1 cellular context compared by ENCODE assay signal in the genomic region with DNA sequence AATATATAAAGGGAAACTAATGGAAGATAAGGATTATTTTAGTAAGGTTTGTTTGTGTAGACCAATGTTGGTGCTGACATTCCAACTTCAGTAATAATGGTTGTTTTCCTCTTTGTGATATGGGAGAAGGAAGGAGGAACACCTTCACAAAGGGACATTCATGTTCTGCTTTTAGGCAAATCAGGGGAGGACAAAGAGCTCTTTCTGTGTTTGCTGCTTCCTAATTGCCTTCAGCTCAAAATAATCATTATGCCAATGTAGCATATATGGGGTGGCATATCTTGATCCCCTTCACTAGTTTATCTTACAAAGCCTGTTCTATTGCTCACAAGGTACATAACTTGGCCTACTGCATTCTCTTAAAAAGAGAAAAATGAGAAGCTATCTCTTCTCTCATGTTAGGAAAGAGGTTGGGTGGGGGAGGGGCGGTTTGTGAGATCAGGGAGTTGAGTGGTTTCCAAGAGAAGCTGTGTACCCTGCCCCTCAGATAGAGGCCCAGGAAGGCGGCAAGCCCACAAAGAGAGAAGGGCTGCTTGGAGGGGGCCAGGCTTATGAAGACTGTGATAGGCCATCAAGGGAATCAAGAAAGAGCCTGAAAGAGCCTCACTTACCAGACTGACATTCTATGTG.
TF ChIP-seq lines count a peak whose summit lies in the region.

No MANE protein-coding gene starts in this region.

TF ChIP-seq in SK-N-SH treated with all-trans-retinoic acid at 6 μM for 48 hours, 23 proteins besides CTCF, POLR2A, EP300 and RAD21 (continued from another document):
- TF ChIP-seq, protein P1, sequence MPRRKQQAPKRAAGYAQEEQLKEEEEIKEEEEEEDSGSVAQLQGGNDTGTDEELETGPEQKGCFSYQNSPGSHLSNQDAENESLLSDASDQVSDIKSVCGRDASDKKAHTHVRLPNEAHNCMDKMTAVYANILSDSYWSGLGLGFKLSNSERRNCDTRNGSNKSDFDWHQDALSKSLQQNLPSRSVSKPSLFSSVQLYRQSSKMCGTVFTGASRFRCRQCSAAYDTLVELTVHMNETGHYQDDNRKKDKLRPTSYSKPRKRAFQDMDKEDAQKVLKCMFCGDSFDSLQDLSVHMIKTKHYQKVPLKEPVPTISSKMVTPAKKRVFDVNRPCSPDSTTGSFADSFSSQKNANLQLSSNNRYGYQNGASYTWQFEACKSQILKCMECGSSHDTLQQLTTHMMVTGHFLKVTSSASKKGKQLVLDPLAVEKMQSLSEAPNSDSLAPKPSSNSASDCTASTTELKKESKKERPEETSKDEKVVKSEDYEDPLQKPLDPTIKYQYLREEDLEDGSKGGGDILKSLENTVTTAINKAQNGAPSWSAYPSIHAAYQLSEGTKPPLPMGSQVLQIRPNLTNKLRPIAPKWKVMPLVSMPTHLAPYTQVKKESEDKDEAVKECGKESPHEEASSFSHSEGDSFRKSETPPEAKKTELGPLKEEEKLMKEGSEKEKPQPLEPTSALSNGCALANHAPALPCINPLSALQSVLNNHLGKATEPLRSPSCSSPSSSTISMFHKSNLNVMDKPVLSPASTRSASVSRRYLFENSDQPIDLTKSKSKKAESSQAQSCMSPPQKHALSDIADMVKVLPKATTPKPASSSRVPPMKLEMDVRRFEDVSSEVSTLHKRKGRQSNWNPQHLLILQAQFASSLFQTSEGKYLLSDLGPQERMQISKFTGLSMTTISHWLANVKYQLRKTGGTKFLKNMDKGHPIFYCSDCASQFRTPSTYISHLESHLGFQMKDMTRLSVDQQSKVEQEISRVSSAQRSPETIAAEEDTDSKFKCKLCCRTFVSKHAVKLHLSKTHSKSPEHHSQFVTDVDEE (CRISPR knock-in tag; IDR thresholded peaks at IDR 0.05): no peak
- no peak for TF ChIP-seq ZNF565 (CRISPR knock-in tag; conservative IDR thresholded peaks at IDR 0.05; ENCODE audit: low read depth)
- TF ChIP-seq ISL1 (CRISPR knock-in tag; IDR thresholded peaks at IDR 0.05): no peak
